Comparison of ENCODE assay signal across 11 cellular contexts in the genomic region with DNA sequence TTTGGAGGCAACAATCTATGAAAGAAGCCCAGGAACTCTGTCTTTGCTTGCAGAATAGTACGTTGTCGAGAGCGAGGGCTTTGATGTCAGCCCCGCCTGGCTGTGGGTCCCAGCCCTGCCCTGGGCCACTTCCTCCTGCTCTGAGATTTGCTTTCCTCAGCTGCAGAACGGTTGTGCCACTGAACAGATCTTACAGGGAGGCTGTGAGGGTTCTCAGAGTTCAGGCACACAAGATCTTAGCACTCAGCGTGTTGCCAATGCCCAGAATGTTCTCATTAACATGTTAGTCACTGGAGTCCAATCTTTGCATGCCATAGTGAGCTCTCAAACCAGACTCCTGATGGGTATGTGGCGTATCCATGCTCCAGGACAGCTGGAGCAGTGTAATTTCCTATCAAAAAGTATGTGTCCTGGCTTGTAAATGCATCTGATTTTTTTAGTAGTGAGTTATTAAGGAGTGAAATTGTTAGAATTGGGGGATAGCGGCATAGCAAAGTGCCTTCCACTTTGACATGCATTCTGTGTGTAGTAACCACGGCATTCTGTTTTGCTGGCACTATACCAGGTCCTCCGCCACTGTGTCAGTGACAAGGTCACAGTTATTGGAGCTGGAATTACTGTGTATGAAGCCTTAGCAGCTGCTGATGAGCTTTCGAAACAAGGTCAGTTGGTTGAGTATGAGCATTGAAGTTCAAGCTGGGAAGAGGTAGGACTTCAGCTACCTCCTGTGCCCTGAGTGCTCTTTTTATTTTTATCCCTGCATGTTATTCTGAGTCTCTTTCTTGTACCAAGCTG. TPM values are rescaled to one million over a fixed set of nuclear protein-coding genes. Genes with fewer than 3 reads are reported as not detected.
DNase-seq lines count a peak whose midpoint lies in the region; ATAC-seq and TF ChIP-seq lines count a peak whose summit lies in the region.
"Had no signal": no experiment of that assay in that cellular context is flagged by ENCODE, and none has a peak within 500 bp of the region (broad histone marks: within the 10 kb centered on the region; RNA-seq: fewer than 3 reads in every experiment).

No MANE protein-coding gene starts in this region.

- no peaks in the 10 kb centered on the region for H3K27me3 ChIP-seq in CD4-positive, CD25-positive, alpha-beta regulatory T cell (ENCODE audit: control insufficient read depth, insufficient read depth, low read length)
- H3K27me3 ChIP-seq in MM.1S (replicated peaks; ENCODE audit: insufficient read depth, low read length): no peaks in the 10 kb centered on the region
- H3K27me3 ChIP-seq in SJCRH30: peaks cover 7% of the 10 kb centered on the region; the same call in 1 of the 2 replicates

- H3K27ac ChIP-seq in CD4-positive, CD25-positive, alpha-beta regulatory T cell (ENCODE audit: insufficient read depth, low read length, poor library complexity, severe bottlenecking): peak overlapping the region; percentile 63
- H3K27ac ChIP-seq in MM.1S (ENCODE audit: low read length): no peak overlapping the region; the same call in 1 of the 2 replicates
- no peak overlapping the region for H3K27ac ChIP-seq in SJCRH30

- no peak for TF ChIP-seq CTCF in MM.1S (IDR thresholded peaks at IDR 0.05; ENCODE audit: low read length)
- no peak for TF ChIP-seq CTCF in mucosa of descending colon (IDR thresholded peaks at IDR 0.05)
- no peak for TF ChIP-seq CTCF in endothelial cell (IDR thresholded peaks at IDR 0.05; ENCODE audit: unreplicated experiment)

- peak overlapping the region; percentile 61 for H3K4me3 ChIP-seq in CD4-positive, CD25-positive, alpha-beta regulatory T cell (ENCODE audit: low read depth, low read length)
- H3K4me3 ChIP-seq in MM.1S (ENCODE audit: low read length) (no peak overlapping the region), mucosa of descending colon (no peak overlapping the region), SJCRH30 (no peak overlapping the region)
- H3K4me3 ChIP-seq: smooth muscle cell had no signal

- peak overlapping the region; percentile 65 to 85 (median 81) for H3K4me3 Mint-ChIP-seq in CD4-positive, CD25-positive, alpha-beta regulatory T cell
- H3K4me3 Mint-ChIP-seq in activated naive CD8-positive, alpha-beta T cell treated with anti-CD3 and anti-CD28 coated beads, Interleukin-2, amount 50 U/mL, for 24 hours: peak overlapping the region; percentile 10
- no peak overlapping the region for H3K4me3 Mint-ChIP-seq in endothelial cell (ENCODE audit: unreplicated experiment)

- H3K79me2 ChIP-seq in MM.1S (ENCODE audit: low read length): no peaks in the 10 kb centered on the region

- no peaks in the 10 kb centered on the region for H3K36me3 ChIP-seq in CD4-positive, CD25-positive, alpha-beta regulatory T cell (ENCODE audit: control insufficient read depth, insufficient read depth, low read length)
- H3K36me3 ChIP-seq in MM.1S (replicated peaks; ENCODE audit: insufficient read depth, low read length) (no peaks in the 10 kb centered on the region), mucosa of descending colon (ENCODE audit: low read depth) (no peaks in the 10 kb centered on the region), SJCRH30 (no peaks in the 10 kb centered on the region)

- peaks cover 18 to 69% (median 26%) of the 10 kb centered on the region in 4 donors for H3K4me1 Mint-ChIP-seq in CD4-positive, CD25-positive, alpha-beta regulatory T cell
- peaks cover 47% of the 10 kb centered on the region for H3K4me1 Mint-ChIP-seq in activated naive CD8-positive, alpha-beta T cell treated with anti-CD3 and anti-CD28 coated beads, Interleukin-2, amount 50 U/mL, for 24 hours
- H3K4me1 Mint-ChIP-seq in endothelial cell (ENCODE audit: unreplicated experiment): no peaks in the 10 kb centered on the region

- peak overlapping the region; percentile 75 to 90 (median 78) for H3K27ac Mint-ChIP-seq in CD4-positive, CD25-positive, alpha-beta regulatory T cell
- no peak overlapping the region for H3K27ac Mint-ChIP-seq in activated naive CD8-positive, alpha-beta T cell treated with anti-CD3 and anti-CD28 coated beads, Interleukin-2, amount 50 U/mL, for 24 hours
- H3K27ac Mint-ChIP-seq in endothelial cell (ENCODE audit: unreplicated experiment): no peak overlapping the region

- peak overlapping the region; percentile 46 for H3K4me2 ChIP-seq in MM.1S (ENCODE audit: low read depth, low read length)
- H3K4me2 ChIP-seq: smooth muscle cell had no signal

- no peak overlapping the region for H3K9ac ChIP-seq in MM.1S (ENCODE audit: low read length)

- H3K27me3 Mint-ChIP-seq in CD4-positive, CD25-positive, alpha-beta regulatory T cell: no peaks in the 10 kb centered on the region
- H3K27me3 Mint-ChIP-seq in activated naive CD8-positive, alpha-beta T cell treated with anti-CD3 and anti-CD28 coated beads, Interleukin-2, amount 50 U/mL, for 24 hours: no peaks in the 10 kb centered on the region
- peaks cover 6% of the 10 kb centered on the region for H3K27me3 Mint-ChIP-seq in endothelial cell (ENCODE audit: unreplicated experiment)

- H3K36me3 Mint-ChIP-seq in CD4-positive, CD25-positive, alpha-beta regulatory T cell: no peaks in the 10 kb centered on the region
- H3K36me3 Mint-ChIP-seq in activated naive CD8-positive, alpha-beta T cell treated with anti-CD3 and anti-CD28 coated beads, Interleukin-2, amount 50 U/mL, for 24 hours (ENCODE audit: low read depth): no peaks in the 10 kb centered on the region
- no peaks in the 10 kb centered on the region for H3K36me3 Mint-ChIP-seq in endothelial cell (ENCODE audit: low read depth, unreplicated experiment)

- no peaks in the 10 kb centered on the region for H3K9me3 Mint-ChIP-seq in CD4-positive, CD25-positive, alpha-beta regulatory T cell
- H3K9me3 Mint-ChIP-seq in activated naive CD8-positive, alpha-beta T cell treated with anti-CD3 and anti-CD28 coated beads, Interleukin-2, amount 50 U/mL, for 24 hours: no peaks in the 10 kb centered on the region
- H3K9me3 Mint-ChIP-seq in endothelial cell (ENCODE audit: unreplicated experiment): no peaks in the 10 kb centered on the region

- H3F3A ChIP-seq in MM.1S (ENCODE audit: insufficient read depth, low read length): peaks cover 5% of the 10 kb centered on the region; the same call in 1 of the 2 replicates

- peak overlapping the region; percentile 21; the same call in 1 of the 2 replicates for H2AFZ ChIP-seq in MM.1S (ENCODE audit: low read length)

- no peaks in the 10 kb centered on the region for H3K9me2 ChIP-seq in MM.1S (replicated peaks; ENCODE audit: insufficient read depth, low read length)

- intact Hi-C loops in mucosa of descending colon (cut with DNase I, micrococcal nuclease): no loop called here

- no peaks in the 10 kb centered on the region for H3K9me3 ChIP-seq in CD4-positive, CD25-positive, alpha-beta regulatory T cell (ENCODE audit: control insufficient read depth in 2 of 2, low read length in 2 of 2)
- H3K9me3 ChIP-seq in MM.1S (replicated peaks; ENCODE audit: insufficient read depth, low read length): no peaks in the 10 kb centered on the region
- no peaks in the 10 kb centered on the region for H3K9me3 ChIP-seq in mucosa of descending colon
- H3K9me3 ChIP-seq in SJCRH30 (replicated peaks): no peaks in the 10 kb centered on the region

- peak; percentile 97 to 98 for ATAC-seq in CD4-positive, CD25-positive, alpha-beta regulatory T cell (ENCODE audit: low read depth in 2 of 2)
- peak; percentile 64 for ATAC-seq in activated naive CD8-positive, alpha-beta T cell treated with anti-CD3 and anti-CD28 coated beads, Interleukin-2, amount 50 U/mL, for 24 hours
- ATAC-seq in mucosa of descending colon: peak; percentile 73

- H4K20me1 ChIP-seq in MM.1S (ENCODE audit: insufficient read depth, low read length): no peaks in the 10 kb centered on the region

- DNase-seq in CD4-positive, CD25-positive, alpha-beta regulatory T cell: peak; percentile 14 to 87 (median 64)
- peak; percentile 47 for DNase-seq in MM.1S
- no peak for DNase-seq in activated naive CD8-positive, alpha-beta T cell treated with anti-CD3 and anti-CD28 coated beads, Interleukin-2, amount 50 U/mL, for 24 hours
- peak in 1 of 3 donors; percentile 51 for DNase-seq in mucosa of descending colon
- DNase-seq in SK-N-DZ (ENCODE audit: low spot score): no peak
- DNase-seq in endothelial cell (ENCODE audit: low spot score): no peak
- DNase-seq in SJCRH30: no peak
- DNase-seq in H4 (ENCODE audit: low spot score): no peak

- H3K4me1 ChIP-seq in CD4-positive, CD25-positive, alpha-beta regulatory T cell (ENCODE audit: control insufficient read depth, insufficient read depth, low read length, poor library complexity, severe bottlenecking): peaks cover 38% of the 10 kb centered on the region
- peaks cover 24% of the 10 kb centered on the region for H3K4me1 ChIP-seq in MM.1S (ENCODE audit: low read length)
- H3K4me1 ChIP-seq in mucosa of descending colon (ENCODE audit: low read depth): no peaks in the 10 kb centered on the region
- peaks cover 7% of the 10 kb centered on the region for H3K4me1 ChIP-seq in SJCRH30

RNA-seq across cellular contexts. Expression of a gene that starts 31.6 kb away (rescaled TPM):
- 8.1 TPM for total RNA-seq in CD4-positive, CD25-positive, alpha-beta regulatory T cell
- 10 to 100 TPM; 21.0 to 34.3 (median 25.4) TPM for polyA plus RNA-seq in CD4-positive, CD25-positive, alpha-beta regulatory T cell
- total RNA-seq in mucosa of descending colon: not detected
- 1.1 TPM in 1 of 2 replicates, not detected in the other for polyA plus RNA-seq in SK-N-DZ (2014; cell fraction: cytosol; rRNA removed)
- polyA plus RNA-seq in SK-N-DZ (2014; cell fraction: nucleus; rRNA removed): 0.28 TPM in 1 of 2 replicates, not detected in the other
- 7.1 TPM for total RNA-seq in endothelial cell (ENCODE audit: unreplicated experiment)
- total RNA-seq in SJCRH30 (2014; rRNA removed; shearing (Covaris generic)): 1.1 TPM in 1 of 2 replicates, not detected in the other
- 2.1 TPM in 1 of 2 replicates, not detected in the other for total RNA-seq in H4 (2014; rRNA removed; shearing (Covaris generic))
- total RNA-seq: smooth muscle cell had no signal
- polyA plus RNA-seq: keratinocyte, smooth muscle cell had no signal

RNA-seq across cellular contexts. Expression of a gene that starts 32.3 kb away (rescaled TPM):
- not detected for total RNA-seq in CD4-positive, CD25-positive, alpha-beta regulatory T cell
- not detected for polyA plus RNA-seq in CD4-positive, CD25-positive, alpha-beta regulatory T cell
- total RNA-seq in mucosa of descending colon: not detected
- polyA plus RNA-seq in SK-N-DZ (2014; cell fraction: cytosol; rRNA removed): not detected in 2 replicates
- not detected in 2 replicates for polyA plus RNA-seq in SK-N-DZ (2014; cell fraction: nucleus; rRNA removed)
- total RNA-seq in endothelial cell (ENCODE audit: unreplicated experiment): not detected
- total RNA-seq in SJCRH30 (2014; rRNA removed; shearing (Covaris generic)): not detected in 2 replicates
- total RNA-seq in H4 (2014; rRNA removed; shearing (Covaris generic)): not detected in 2 replicates
- total RNA-seq: smooth muscle cell, temporal lobe had no signal
- polyA plus RNA-seq: keratinocyte, smooth muscle cell had no signal

RNA-seq across cellular contexts. Expression of a gene that starts 47.2 kb away (rescaled TPM):
- 1,918 TPM for total RNA-seq in CD4-positive, CD25-positive, alpha-beta regulatory T cell
- polyA plus RNA-seq in CD4-positive, CD25-positive, alpha-beta regulatory T cell: 100 to 1,000 TPM; 219 to 283 (median 250) TPM
- total RNA-seq in mucosa of descending colon (1,000 to 10,000 TPM in 1 of 3 donors, 100 to 1,000 TPM in 2; 164 to 4,590 (median 513) TPM), endothelial cell (ENCODE audit: unreplicated experiment) (1,022 TPM)
- 118 and 164 TPM in 2 replicates for polyA plus RNA-seq in SK-N-DZ (2014; cell fraction: cytosol; rRNA removed)
- polyA plus RNA-seq in SK-N-DZ (2014; cell fraction: nucleus; rRNA removed): 267 and 369 TPM in 2 replicates
- total RNA-seq in SJCRH30 (2014; rRNA removed; shearing (Covaris generic)): 142 and 173 TPM in 2 replicates
- 409 and 458 TPM in 2 replicates for total RNA-seq in H4 (2014; rRNA removed; shearing (Covaris generic))

RNA-seq across cellular contexts. Expression of a gene that starts 51.9 kb away (rescaled TPM):
- 133 TPM for total RNA-seq in CD4-positive, CD25-positive, alpha-beta regulatory T cell
- 10 to 100 TPM; 31.8 to 44.0 (median 34.6) TPM for polyA plus RNA-seq in CD4-positive, CD25-positive, alpha-beta regulatory T cell
- total RNA-seq in mucosa of descending colon: 10 to 100 TPM; 32.3 to 73.0 (median 41.0) TPM
- 76.3 and 77.9 TPM in 2 replicates for polyA plus RNA-seq in SK-N-DZ (2014; cell fraction: cytosol; rRNA removed)
- polyA plus RNA-seq in SK-N-DZ (2014; cell fraction: nucleus; rRNA removed): 63.6 and 71.0 TPM in 2 replicates
- total RNA-seq in endothelial cell (ENCODE audit: unreplicated experiment): 44.7 TPM
- total RNA-seq in SJCRH30 (2014; rRNA removed; shearing (Covaris generic)): 40.1 and 41.3 TPM in 2 replicates
- 53.3 and 69.3 TPM in 2 replicates for total RNA-seq in H4 (2014; rRNA removed; shearing (Covaris generic))

Comparison
In these comparisons a context has a peak if more than half of its experiments do, and no peak if none do; other contexts are left out.
1. DNase-seq: peak in CD4-positive, CD25-positive, alpha-beta regulatory T cell (3 of 3) and MM.1S (single experiment); none in activated naive CD8-positive, alpha-beta T cell treated with anti-CD3 and anti-CD28 coated beads, Interleukin-2, amount 50 U/mL, for 24 hours (single experiment), SK-N-DZ (single experiment), endothelial cell (single experiment), SJCRH30 (0 of 2) and H4 (single experiment).
2. H3K27ac Mint-ChIP-seq: peak in CD4-positive, CD25-positive, alpha-beta regulatory T cell (3 of 3); none in activated naive CD8-positive, alpha-beta T cell treated with anti-CD3 and anti-CD28 coated beads, Interleukin-2, amount 50 U/mL, for 24 hours (single experiment) and endothelial cell (single experiment).
3. Peak in every context shown above with its lines, with median percentiles within 50 percentile points of each other: ATAC-seq.